ENCODE assay signal across 24 cellular contexts in genomic region chr3:127760361-127760760, GRCh38.
DNase-seq lines count a peak whose midpoint lies in the region; ATAC-seq and TF ChIP-seq lines count a peak whose summit lies in the region.
"Had no signal": no experiment of that assay in that cellular context is flagged by ENCODE, and none has a peak within 500 bp of the region (broad histone marks: within the 10 kb centered on the region; RNA-seq: fewer than 3 reads in every experiment).

No MANE protein-coding gene starts in this region.

- no peaks in the 10 kb centered on the region for H3K27me3 Mint-ChIP-seq in brain
- peaks cover 7% of the 10 kb centered on the region for H3K27me3 Mint-ChIP-seq in activated naive CD8-positive, alpha-beta T cell treated with anti-CD3 and anti-CD28 coated beads for 36 hours
- H3K27me3 Mint-ChIP-seq: naive thymus-derived CD8-positive, alpha-beta T cell had no signal

- TF ChIP-seq CTCF in brain (conservative IDR thresholded peaks at IDR 0.05) (no peak), heart right ventricle (IDR thresholded peaks at IDR 0.05) (no peak), psoas muscle (IDR thresholded peaks at IDR 0.05) (no peak)

- H3K4me3 Mint-ChIP-seq in brain, result no peak overlapping the region
- no peak overlapping the region for H3K4me3 Mint-ChIP-seq in activated naive CD8-positive, alpha-beta T cell treated with anti-CD3 and anti-CD28 coated beads for 36 hours
- H3K4me3 Mint-ChIP-seq: activated naive CD4-positive, alpha-beta T cell treated with anti-CD3 and anti-CD28 coated beads, Interleukin-2, amount 10 ng/mL, durations not matched to agents 7 days and 5 days; effector memory CD8-positive, alpha-beta T cell; T-helper 1 cell treated with Interleukin-12 subunit alpha and Interleukin-12 subunit beta and Interleukin-4 antibody, amounts not matched to agents 30 μg/mL and 1 μg/mL, for 36 hours had no signal

- peaks cover 14 to 76% (median 54%) of the 10 kb centered on the region in 9 donors for H3K4me1 ChIP-seq in heart right ventricle
- peaks cover 45% of the 10 kb centered on the region for H3K4me1 ChIP-seq in psoas muscle

- peaks cover 0 to 4% (median 0%) of the 10 kb centered on the region in 5 experiments for H3K9me3 Mint-ChIP-seq in brain
- H3K9me3 Mint-ChIP-seq in activated naive CD8-positive, alpha-beta T cell treated with anti-CD3 and anti-CD28 coated beads for 36 hours, result no peaks in the 10 kb centered on the region
- H3K9me3 Mint-ChIP-seq: activated naive CD4-positive, alpha-beta T cell treated with anti-CD3 and anti-CD28 coated beads, Interleukin-2, amount 10 ng/mL, durations not matched to agents 7 days and 5 days; effector memory CD8-positive, alpha-beta T cell; naive thymus-derived CD8-positive, alpha-beta T cell; T-helper 1 cell treated with Interleukin-12 subunit alpha and Interleukin-12 subunit beta and Interleukin-4 antibody, amounts not matched to agents 30 μg/mL and 1 μg/mL, for 36 hours had no signal

- H3K27ac Mint-ChIP-seq in brain, result peak overlapping the region in 3 of 5 experiments; percentile 60 to 97 (median 84)
- no peak overlapping the region for H3K27ac Mint-ChIP-seq in activated naive CD8-positive, alpha-beta T cell treated with anti-CD3 and anti-CD28 coated beads for 36 hours
- H3K27ac Mint-ChIP-seq: activated naive CD4-positive, alpha-beta T cell treated with anti-CD3 and anti-CD28 coated beads, Interleukin-2, amount 10 ng/mL, durations not matched to agents 7 days and 5 days; effector memory CD8-positive, alpha-beta T cell; naive thymus-derived CD8-positive, alpha-beta T cell; T-helper 1 cell treated with Interleukin-12 subunit alpha and Interleukin-12 subunit beta and Interleukin-4 antibody, amounts not matched to agents 30 μg/mL and 1 μg/mL, for 36 hours had no signal

- H3K36me3 Mint-ChIP-seq in brain, result no peaks in the 10 kb centered on the region
- no peaks in the 10 kb centered on the region for H3K36me3 Mint-ChIP-seq in activated naive CD8-positive, alpha-beta T cell treated with anti-CD3 and anti-CD28 coated beads for 36 hours
- H3K36me3 Mint-ChIP-seq: activated naive CD4-positive, alpha-beta T cell treated with anti-CD3 and anti-CD28 coated beads, Interleukin-2, amount 10 ng/mL, durations not matched to agents 7 days and 5 days; naive thymus-derived CD8-positive, alpha-beta T cell had no signal

- 55 to 66% methylated on average over 14 of the region's 14 CpGs for WGBS in heart right ventricle, 2 donors
- 35 to 53% (median 35%) methylated on average over 14 of the region's 14 CpGs for WGBS in psoas muscle, 3 donors

- peak; percentile 38 to 76 (median 60) for ATAC-seq in heart right ventricle
- peak; percentile 84 to 90 (median 88) for ATAC-seq in psoas muscle
- no peak for ATAC-seq in GM21367 (IDR thresholded peaks at IDR 0.05; ENCODE audit: unreplicated experiment)
- no peak for ATAC-seq in GM19324 (IDR thresholded peaks at IDR 0.05; ENCODE audit: low FRiP score, unreplicated experiment)
- ATAC-seq: effector memory CD8-positive, alpha-beta T cell; HCT116; K562; naive thymus-derived CD8-positive, alpha-beta T cell; Panc1 had no signal

- H3K4me1 Mint-ChIP-seq in brain, result peaks cover 48% of the 10 kb centered on the region
- peaks cover 26% of the 10 kb centered on the region for H3K4me1 Mint-ChIP-seq in activated naive CD8-positive, alpha-beta T cell treated with anti-CD3 and anti-CD28 coated beads for 36 hours

- DNase-seq in heart right ventricle, result peak; percentile 48 to 64
- DNase-seq in psoas muscle, result peak; percentile 65 to 87
- no peak for DNase-seq in NCI-H526 treated with DMSO at 0.1 percent for 48 hours (lab: John Stamatoyannopoulos, UW)
- DNase-seq in activated naive CD8-positive, alpha-beta T cell treated with anti-CD3 and anti-CD28 coated beads for 36 hours, result no peak
- DNase-seq: activated CD4-positive, alpha-beta T cell treated with anti-CD3 and anti-CD28 coated beads for 4 hours; activated naive CD4-positive, alpha-beta T cell treated with anti-CD3 and anti-CD28 coated beads, Interleukin-2, amount 10 ng/mL, durations not matched to agents 7 days and 5 days; activated T-cell treated with anti-CD3 and anti-CD28 coated beads, Interleukin-2, amount 50 U/mL, for 48 hours; Calu3; effector memory CD8-positive, alpha-beta T cell; EL; esophagus squamous epithelium; MM.1S; naive thymus-derived CD8-positive, alpha-beta T cell; NCI-H1436 treated with DMSO at 0.1 percent for 48 hours had no signal

- no peak overlapping the region for H3K4me3 ChIP-seq in heart right ventricle
- H3K4me3 ChIP-seq in psoas muscle, result no peak overlapping the region
- H3K4me3 ChIP-seq: esophagus squamous epithelium, K562, thoracic aorta had no signal

- H3K27me3 ChIP-seq in heart right ventricle (no peaks in the 10 kb centered on the region), psoas muscle (ENCODE audit: insufficient read depth in 3 of 3, low read length in 2 of 3) (no peaks in the 10 kb centered on the region)
- H3K27me3 ChIP-seq: esophagus squamous epithelium had no signal

- H3K27ac ChIP-seq in heart right ventricle (peak overlapping the region in 6 of 10 donors; percentile 32 to 81 (median 75)), psoas muscle (peak overlapping the region; percentile 83)
- H3K27ac ChIP-seq: C4-2B had no signal

- H3K9me3 ChIP-seq in heart right ventricle, result no peaks in the 10 kb centered on the region
- no peaks in the 10 kb centered on the region for H3K9me3 ChIP-seq in psoas muscle
- H3K9me3 ChIP-seq: esophagus squamous epithelium, thoracic aorta had no signal

- H3K36me3 ChIP-seq in heart right ventricle (peaks cover 0 to 49% (median 0%) of the 10 kb centered on the region in 9 donors), psoas muscle (ENCODE audit: insufficient read depth in 1 of 2, low read depth in 1 of 2) (peaks cover 0 to 9% of the 10 kb centered on the region in 2 donors)
- H3K36me3 ChIP-seq: thoracic aorta had no signal

- TF ChIP-seq POLR2A in GM19193 (IDR thresholded peaks at IDR 0.05; ENCODE audit: extremely low read depth, insufficient read depth, insufficient read length), result peak; percentile 3

- intact Hi-C loops in heart right ventricle (cut with DNase I), result loop anchor here in 1 of 10 donors (10.0 kb wide), 1 partner anchor 54 kb away; no protein-coding TSS in a partner anchor
- intact Hi-C loops in psoas muscle (cut with DNase I), result loop anchor here in 1 of 2 donors (5.0 kb wide), 1 partner anchor 57 kb away; no protein-coding TSS in a partner anchor

Comparison
In these comparisons a context has a peak if more than half of its experiments do, and no peak if none do; other contexts are left out.
1. ATAC-seq: peak in heart right ventricle (8 of 8) and psoas muscle (4 of 4); none in GM21367 (single experiment) and GM19324 (single experiment).
2. DNase-seq: peak in heart right ventricle (2 of 2) and psoas muscle (2 of 2); none in NCI-H526 treated with DMSO at 0.1 percent for 48 hours (single experiment) and activated naive CD8-positive, alpha-beta T cell treated with anti-CD3 and anti-CD28 coated beads for 36 hours (single experiment).